ENCODE assay signal across 26 cellular contexts in genomic region chr18:49550621-49551020, GRCh38. TPM values are rescaled to one million over a fixed set of nuclear protein-coding genes. Genes with fewer than 3 reads are reported as not detected.
DNase-seq lines count a peak whose midpoint lies in the region; ATAC-seq, FAIRE-seq and TF ChIP-seq lines count a peak whose summit lies in the region.
"Had no signal": no experiment of that assay in that cellular context is flagged by ENCODE, and none has a peak within 500 bp of the region (broad histone marks: within the 10 kb centered on the region; RNA-seq: fewer than 3 reads in every experiment).

No MANE protein-coding gene starts in this region.

- H3K23ac ChIP-seq in neuronal stem cell (ENCODE audit: low read depth, low read length, poor library complexity) = no peak overlapping the region

- H3K27me3 ChIP-seq in GM12878 (replicated peaks in 1 of 2; ENCODE audit: control insufficient read depth in 2 of 2, insufficient read depth in 2 of 2, low read length in 1 of 2) (no peaks in the 10 kb centered on the region), endodermal cell (ENCODE audit: control insufficient read depth, insufficient read depth, low read length, poor library complexity, severe bottlenecking) (no peaks in the 10 kb centered on the region), neuronal stem cell (ENCODE audit: control insufficient read depth in 3 of 3, insufficient read depth in 3 of 3, low read depth in 1 of 3, low read length in 3 of 3) (peaks cover 0 to 2% (median 0%) of the 10 kb centered on the region in 3 experiments), esophagus muscularis mucosa (peaks cover 0 to 9% (median 0%) of the 10 kb centered on the region in 4 donors), heart left ventricle (peaks cover 0 to 18% (median 0%) of the 10 kb centered on the region in 9 donors), SK-N-SH (ENCODE audit: insufficient read depth) (no peaks in the 10 kb centered on the region)
- H3K27me3 ChIP-seq: BE2C, BLaER1 had no signal

- H3K4me2 ChIP-seq in GM12878 (ENCODE audit: control insufficient read depth, insufficient read depth) = no peak overlapping the region
- H3K4me2 ChIP-seq in neuronal stem cell (ENCODE audit: insufficient read depth, low read length, poor library complexity, severe bottlenecking) = no peak overlapping the region
- H3K4me2 ChIP-seq in SK-N-SH = no peak overlapping the region
- H3K4me2 ChIP-seq: BLaER1 had no signal

- no peak overlapping the region for H2AK5ac ChIP-seq in neuronal stem cell (ENCODE audit: low read depth, low read length)

- no peaks in the 10 kb centered on the region for H3K79me2 ChIP-seq in GM12878 (ENCODE audit: control insufficient read depth, insufficient read depth, low read length)
- no peaks in the 10 kb centered on the region for H3K79me2 ChIP-seq in SK-N-SH (ENCODE audit: insufficient read depth)

- H2BK5ac ChIP-seq in neuronal stem cell (ENCODE audit: low read length) = no peak overlapping the region

- TF ChIP-seq EP300 in GM12878 (IDR thresholded peaks at IDR 0.05; ENCODE audit: borderline replicate concordance in 1 of 2, control insufficient read depth in 1 of 2, low read depth in 2 of 2, low read length in 2 of 2) (no peak), esophagus muscularis mucosa (IDR thresholded peaks at IDR 0.05) (no peak), SK-N-SH (IDR thresholded peaks at IDR 0.05; ENCODE audit: borderline replicate concordance in 1 of 2, low read depth in 1 of 2, low read length in 1 of 2) (no peak)

- no peaks in the 10 kb centered on the region for H3K9me3 ChIP-seq in GM12878 (replicated peaks; ENCODE audit: control insufficient read depth, insufficient read depth, low read length)
- H3K9me3 ChIP-seq in endodermal cell (ENCODE audit: control insufficient read depth, low read length) = peaks cover 28% of the 10 kb centered on the region
- H3K9me3 ChIP-seq in neuronal stem cell (replicated peaks in 1 of 2; ENCODE audit: control insufficient read depth in 2 of 2, insufficient read depth in 1 of 2, low read depth in 1 of 2, low read length in 2 of 2) = peaks cover 0 to 2% of the 10 kb centered on the region in 2 donors
- H3K9me3 ChIP-seq in esophagus muscularis mucosa = no peaks in the 10 kb centered on the region
- no peaks in the 10 kb centered on the region for H3K9me3 ChIP-seq in heart left ventricle
- H3K9me3 ChIP-seq in SK-N-SH = no peaks in the 10 kb centered on the region
- H3K9me3 ChIP-seq: BE2C had no signal

- H3K36me3 ChIP-seq in GM12878 (ENCODE audit: control insufficient read depth in 2 of 2, insufficient read depth in 2 of 2, low read length in 1 of 2) (no peaks in the 10 kb centered on the region), endodermal cell (ENCODE audit: control insufficient read depth, insufficient read depth, low read length) (no peaks in the 10 kb centered on the region), neuronal stem cell (replicated peaks in 1 of 2; ENCODE audit: control insufficient read depth in 2 of 2, insufficient read depth in 2 of 2, low read length in 2 of 2) (no peaks in the 10 kb centered on the region), esophagus muscularis mucosa (no peaks in the 10 kb centered on the region), heart left ventricle (no peaks in the 10 kb centered on the region), SK-N-SH (replicated peaks in 1 of 2; ENCODE audit: control insufficient read depth in 1 of 2, insufficient read depth in 2 of 2, low read length in 1 of 2) (no peaks in the 10 kb centered on the region)
- H3K36me3 ChIP-seq: BE2C, BLaER1 had no signal

- H2BK120ac ChIP-seq in neuronal stem cell (ENCODE audit: low read depth, low read length) = no peak overlapping the region

- WGBS in GM12878 (ENCODE audit: insufficient coverage, insufficient replicate concordance, low lambda C conversion rate, missing lambda C conversion rate) = 2% methylated on average over 3 of the region's 3 CpGs
- 98% methylated on average over 3 of the region's 3 CpGs; no CpG with 5 or more reads in 1 of the 2 experiments for WGBS in endodermal cell (ENCODE audit: insufficient coverage in 1 of 2, insufficient read length in 1 of 2), 2 experiments
- WGBS in neuronal stem cell (ENCODE audit: extremely low coverage in 2 of 2, insufficient read length in 2 of 2, insufficient replicate concordance in 1 of 2), 2 donors = no CpG with 5 or more reads among the region's 3 CpGs
- 85% methylated on average over 3 of the region's 3 CpGs for WGBS in esophagus muscularis mucosa
- 80 to 94% (median 89%) methylated on average over 3 of the region's 3 CpGs for WGBS in heart left ventricle, 4 donors
- WGBS in SK-N-SH (ENCODE audit: low lambda C conversion rate) = 69% methylated on average over 3 of the region's 3 CpGs

- H2BK12ac ChIP-seq in neuronal stem cell (ENCODE audit: low read length) = no peak overlapping the region

- no peak for TF ChIP-seq CTCF in GM12878 (IDR thresholded peaks at IDR 0.05 in 2 of 3, conservative IDR thresholded peaks at IDR 0.05 in 1 of 3; ENCODE audit: control insufficient read depth in 2 of 3, extremely low read depth in 1 of 3, insufficient read depth in 1 of 3, low read depth in 3 of 3, low read length in 3 of 3)
- TF ChIP-seq CTCF in endodermal cell (conservative IDR thresholded peaks at IDR 0.05) = no peak
- no peak for TF ChIP-seq CTCF in esophagus muscularis mucosa (IDR thresholded peaks at IDR 0.05)
- no peak for TF ChIP-seq CTCF in heart left ventricle (IDR thresholded peaks at IDR 0.05)
- no peak for TF ChIP-seq CTCF in SK-N-SH (IDR thresholded peaks at IDR 0.05)

- SMC1A ChIA-PET in GM12878 (lab: Charles Lee; ENCODE audit: uncharacterized antibody, unreplicated experiment) = no interaction called here

- ATAC-seq in GM12878 (no peak), heart left ventricle (no peak)

- no peaks in the 10 kb centered on the region for H3K79me1 ChIP-seq in neuronal stem cell (ENCODE audit: low read depth, low read length)

- POLR2A ChIA-PET in GM12878 (lab: Charles Lee) = no interaction called here
- POLR2A ChIA-PET in SK-N-SH (lab: Yijun Ruan, JAX) = no interaction called here

- H3K4me1 ChIP-seq in GM12878 (ENCODE audit: control insufficient read depth, insufficient read depth, low read length) (no peaks in the 10 kb centered on the region), endodermal cell (ENCODE audit: control insufficient read depth, insufficient read depth, low read length) (no peaks in the 10 kb centered on the region), neuronal stem cell (ENCODE audit: control insufficient read depth in 2 of 2, insufficient read depth in 1 of 2, low read depth in 1 of 2, low read length in 2 of 2) (peaks cover 0 to 4% of the 10 kb centered on the region in 2 donors), esophagus muscularis mucosa (no peaks in the 10 kb centered on the region), heart left ventricle (no peaks in the 10 kb centered on the region), SK-N-SH (ENCODE audit: control insufficient read depth in 1 of 2, insufficient read depth in 2 of 2, low read depth in 1 of 2, low read length in 1 of 2) (peaks cover 7 to 13% of the 10 kb centered on the region in 2 experiments; a peak in 2 of 4 replicates)
- H3K4me1 ChIP-seq: BE2C, BLaER1 had no signal

- H3K27ac Mint-ChIP-seq in endodermal cell = no peak overlapping the region
- H3K27ac Mint-ChIP-seq: CD14-positive monocyte; CD4-positive, alpha-beta memory T cell; CD4-positive, CD25-positive, alpha-beta regulatory T cell; CD8-positive, alpha-beta memory T cell had no signal

- no peak overlapping the region for H4K8ac ChIP-seq in neuronal stem cell (ENCODE audit: low read depth, low read length)

- no peak overlapping the region for H2BK15ac ChIP-seq in neuronal stem cell (ENCODE audit: low read length)

- DNase-seq in GM12878 (ENCODE audit: low read depth, low spot score) = no peak
- DNase-seq in endodermal cell = peak; percentile 9
- DNase-seq in neuronal stem cell (ENCODE audit: low spot score) = no peak
- DNase-seq in esophagus muscularis mucosa (ENCODE audit: extremely low spot score) = no peak
- no peak for DNase-seq in HPDE6-E6E7 (ENCODE audit: extremely low spot score)
- DNase-seq in heart left ventricle = no peak
- DNase-seq in SK-N-SH = no peak
- DNase-seq: 8988T; ACHN; BE2C; C1 segment of cervical spinal cord; CD4-positive, alpha-beta memory T cell; CD4-positive, CD25-positive, alpha-beta regulatory T cell; CD8-positive, alpha-beta memory T cell; COR-L47; DMS 273 treated with DMSO at 0.1 percent for 48 hours; DMS153; DMS53; DMS79; DND-41; EL; GDM1 had no signal

- H3K9me3 Mint-ChIP-seq in endodermal cell = peaks cover 43% of the 10 kb centered on the region
- H3K9me3 Mint-ChIP-seq: CD4-positive, CD25-positive, alpha-beta regulatory T cell had no signal

- peak overlapping the region; percentile 0 for H3K18ac ChIP-seq in neuronal stem cell (ENCODE audit: low read length)

- intact Hi-C loops in GM12878 (cut with micrococcal nuclease; ENCODE audit: unreplicated experiment) (no loop called here), esophagus muscularis mucosa (cut with DNase I) (no loop called here), heart left ventricle (cut with DNase I) (loop anchor here in 1 of 10 donors (10.0 kb wide), 1 partner anchor 234 kb away; no protein-coding TSS in a partner anchor)

- H3K36me3 Mint-ChIP-seq in endodermal cell (ENCODE audit: low read depth) = no peaks in the 10 kb centered on the region
- H3K36me3 Mint-ChIP-seq: CD14-positive monocyte; CD4-positive, alpha-beta memory T cell; CD4-positive, CD25-positive, alpha-beta regulatory T cell; CD8-positive, alpha-beta memory T cell had no signal

- no peak overlapping the region for H3K4me3 Mint-ChIP-seq in endodermal cell
- H3K4me3 Mint-ChIP-seq: CD14-positive monocyte; CD4-positive, alpha-beta memory T cell; CD4-positive, CD25-positive, alpha-beta regulatory T cell; CD8-positive, alpha-beta memory T cell had no signal

- no peak overlapping the region for H3K9ac ChIP-seq in GM12878 (ENCODE audit: control insufficient read depth, insufficient read depth, low read length)
- no peak overlapping the region for H3K9ac ChIP-seq in endodermal cell (ENCODE audit: extremely low read depth, low read length, poor library complexity, severe bottlenecking)
- no peak overlapping the region for H3K9ac ChIP-seq in neuronal stem cell (ENCODE audit: low read depth, low read length, poor library complexity)
- H3K9ac ChIP-seq in SK-N-SH = no peak overlapping the region
- H3K9ac ChIP-seq: BLaER1 had no signal

- no peak for TF ChIP-seq RAD21 in GM12878 (IDR thresholded peaks at IDR 0.05; ENCODE audit: insufficient read depth, low read depth, low read length)
- TF ChIP-seq RAD21 in SK-N-SH (IDR thresholded peaks at IDR 0.05; ENCODE audit: low read length) = no peak

- no peaks in the 10 kb centered on the region for H3K27me3 Mint-ChIP-seq in endodermal cell (ENCODE audit: insufficient read depth)

- BruUV-seq in GM12878 (replicated peaks; lab: Mats Ljungman, UMichigan) = no TSS peak

- H2AFZ ChIP-seq in GM12878 (ENCODE audit: control insufficient read depth, low read depth, low read length) = no peak overlapping the region
- H2AFZ ChIP-seq in neuronal stem cell (ENCODE audit: low read length) = no peak overlapping the region
- no peak overlapping the region for H2AFZ ChIP-seq in SK-N-SH (ENCODE audit: low read depth)

- RAD21 ChIA-PET in GM12878 (lab: Charles Lee; ENCODE audit: unreplicated experiment) = no interaction called here

- H4K91ac ChIP-seq in neuronal stem cell (ENCODE audit: low read depth, low read length, poor library complexity) = no peak overlapping the region

- in situ Hi-C loops in GM12878 (cut with MboI) = no loop called here

- TF ChIP-seq POLR2A in GM12878 (IDR thresholded peaks at IDR 0.05; ENCODE audit: low read depth, low read length) (no peak), esophagus muscularis mucosa (IDR thresholded peaks at IDR 0.05; ENCODE audit: low read depth) (no peak), heart left ventricle (IDR thresholded peaks at IDR 0.05) (no peak)

- peaks cover 26% of the 10 kb centered on the region for H3F3A ChIP-seq in SK-N-SH (replicated peaks; ENCODE audit: insufficient read depth)

- peak; percentile 54 for FAIRE-seq in GM12878 (lab: Jason Lieb, UNC)
- FAIRE-seq: A204.1, GM12891 had no signal

- H3K14ac ChIP-seq in neuronal stem cell (ENCODE audit: low read length) = no peak overlapping the region

- CTCF ChIA-PET in GM12878 (lab: Yijun Ruan, JAX) = no interaction called here
- CTCF ChIA-PET in SK-N-SH (lab: Yijun Ruan, JAX) = no interaction called here

- H3K4me1 Mint-ChIP-seq in endodermal cell = peaks cover 5% of the 10 kb centered on the region
- H3K4me1 Mint-ChIP-seq: CD4-positive, alpha-beta memory T cell; CD4-positive, CD25-positive, alpha-beta regulatory T cell; CD8-positive, alpha-beta memory T cell had no signal

- no peak overlapping the region for H3K27ac ChIP-seq in GM12878 (ENCODE audit: control insufficient read depth, insufficient read depth)
- no peak overlapping the region for H3K27ac ChIP-seq in endodermal cell (ENCODE audit: low read depth, low read length)
- no peak overlapping the region for H3K27ac ChIP-seq in neuronal stem cell (replicated peaks; ENCODE audit: low read length)
- H3K27ac ChIP-seq in esophagus muscularis mucosa (replicated peaks in 1 of 4) = no peak overlapping the region
- no peak overlapping the region for H3K27ac ChIP-seq in heart left ventricle
- H3K27ac ChIP-seq in SK-N-SH (ENCODE audit: low read depth in 2 of 2, low read length in 1 of 2) = no peak overlapping the region
- H3K27ac ChIP-seq: BLaER1 had no signal

- no peak overlapping the region for H3K4ac ChIP-seq in neuronal stem cell (ENCODE audit: low read length)

- H3K9me2 ChIP-seq in SK-N-SH = no peaks in the 10 kb centered on the region

- H3K4me3 ChIP-seq in GM12878 = no peak overlapping the region
- no peak overlapping the region for H3K4me3 ChIP-seq in endodermal cell (ENCODE audit: low read length)
- no peak overlapping the region for H3K4me3 ChIP-seq in neuronal stem cell (ENCODE audit: low read length in 2 of 2)
- H3K4me3 ChIP-seq in esophagus muscularis mucosa = no peak overlapping the region
- H3K4me3 ChIP-seq in heart left ventricle = no peak overlapping the region
- H3K4me3 ChIP-seq in SK-N-SH (ENCODE audit: low read depth in 2 of 2, low read length in 1 of 2) = no peak overlapping the region
- H3K4me3 ChIP-seq: BLaER1 had no signal

- H4K20me1 ChIP-seq in GM12878 (ENCODE audit: control insufficient read depth, insufficient read depth) (no peaks in the 10 kb centered on the region), SK-N-SH (ENCODE audit: insufficient read depth) (no peaks in the 10 kb centered on the region)
- H4K20me1 ChIP-seq: BLaER1 had no signal

RNA-seq across cellular contexts. Expression of gene LIPG, which starts 11.2 kb away (rescaled TPM):
- not detected in 2 replicates for total RNA-seq in GM12878 (2013; cell fraction: nucleolus; rRNA removed)
- total RNA-seq in GM12878 (2014; rRNA removed) = 0.06 and 0.11 TPM in 2 replicates
- 0.27 and 0.41 TPM in 2 replicates for total RNA-seq in GM12878 (2014; rRNA removed; fragmentation: Illumina TruSeq; extraction: Trizol)
- 0.18 and 0.19 TPM in 2 replicates for total RNA-seq in GM12878 (2021)
- polyA plus RNA-seq in GM12878 (2011; ENCODE audit: low read depth) = 0.55 TPM
- 0.01 and 0.10 TPM in 2 replicates for polyA plus RNA-seq in GM12878 (2011; rRNA removed)
- not detected in 2 replicates for polyA plus RNA-seq in GM12878 (2011; cell fraction: cytosol; rRNA removed)
- not detected in 2 replicates for polyA plus RNA-seq in GM12878 (2011; cell fraction: nucleus; rRNA removed)
- 0.43 and 0.98 TPM in 2 replicates for polyA plus RNA-seq in GM12878 (2012)
- 0.09 and 0.22 TPM in 2 replicates for polyA plus RNA-seq in GM12878 (2014; fragmentation: Illumina TruSeq; extraction: Trizol)
- polyA plus RNA-seq in GM12878 (2014; fragmentation: Nextera tagmentation; extraction: Ambion mirVana) = under 1 TPM; 0.04 to 0.37 TPM
- polyA plus RNA-seq in GM12878 (2014; rRNA removed) = 0.55 and 0.61 TPM in 2 replicates
- polyA plus RNA-seq in GM12878 (2016; fragmentation: Nextera tagmentation; extraction: Ambion mirVana) = under 1 TPM in 1 of 2 experiments, not detected in 1; 0.33 TPM
- polyA minus RNA-seq in GM12878 (2011; rRNA and poly(A)+ RNA removed) = not detected in 2 replicates
- not detected in 2 replicates for polyA minus RNA-seq in GM12878 (2011; cell fraction: cytosol; rRNA and poly(A)+ RNA removed)
- polyA minus RNA-seq in GM12878 (2011; cell fraction: nucleus; rRNA and poly(A)+ RNA removed) = not detected in 2 replicates
- 1 to 10 TPM; 4.0 to 5.0 TPM for total RNA-seq in endodermal cell
- 62.8 TPM for polyA plus RNA-seq in endodermal cell (2013, experiment 1 of 2)
- polyA plus RNA-seq in endodermal cell (2013, experiment 2 of 2) = 54.8 TPM
- 22.9 TPM for polyA plus RNA-seq in neuronal stem cell (2013, experiment 1 of 2)
- polyA plus RNA-seq in neuronal stem cell (2013, experiment 2 of 2) = 23.3 TPM
- total RNA-seq in esophagus muscularis mucosa = 10 to 100 TPM in 1 of 4 donors, 1 to 10 TPM in 1, under 1 TPM in 1, not detected in 1; 0.06 to 11.9 (median 1.3) TPM
- 10 to 100 TPM in 1 of 9 donors, 1 to 10 TPM in 2, under 1 TPM in 3, not detected in 3; 0.20 to 12.1 (median 1.1) TPM for total RNA-seq in heart left ventricle
- polyA plus RNA-seq in heart left ventricle = 1 to 10 TPM in 1 of 2 donors, under 1 TPM in 1; 0.04 to 7.2 TPM
- 3.2 and 4.4 TPM in 2 replicates for polyA plus RNA-seq in SK-N-SH (2012; rRNA removed)
- 3.4 and 3.7 TPM in 2 replicates for polyA plus RNA-seq in SK-N-SH (2012; cell fraction: cytosol; rRNA removed)
- polyA plus RNA-seq in SK-N-SH (2012; cell fraction: nucleus; rRNA removed) = 3.8 and 5.8 TPM in 2 replicates
- total RNA-seq: CD4-positive, alpha-beta memory T cell; CD4-positive, CD25-positive, alpha-beta regulatory T cell; CD8-positive, alpha-beta memory T cell had no signal
- polyA plus RNA-seq: CD14-positive monocyte; CD4-positive, alpha-beta memory T cell; CD4-positive, CD25-positive, alpha-beta regulatory T cell; CD8-positive, alpha-beta memory T cell had no signal

RNA-seq across cellular contexts. Expression of gene RPL17, which starts 58.4 kb away (rescaled TPM):
- total RNA-seq in GM12878 (2013; cell fraction: nucleolus; rRNA removed) = 669 and 679 TPM in 2 replicates
- total RNA-seq in GM12878 (2014; rRNA removed) = 3,129 and 3,391 TPM in 2 replicates
- total RNA-seq in GM12878 (2014; rRNA removed; fragmentation: Illumina TruSeq; extraction: Trizol) = 3,939 and 4,064 TPM in 2 replicates
- 2,307 and 2,345 TPM in 2 replicates for total RNA-seq in GM12878 (2021)
- 3,607 TPM for polyA plus RNA-seq in GM12878 (2011; ENCODE audit: low read depth)
- 4,363 and 5,610 TPM in 2 replicates for polyA plus RNA-seq in GM12878 (2011; rRNA removed)
- polyA plus RNA-seq in GM12878 (2011; cell fraction: cytosol; rRNA removed) = 3,902 and 3,904 TPM in 2 replicates
- polyA plus RNA-seq in GM12878 (2011; cell fraction: nucleus; rRNA removed) = 1,396 and 1,746 TPM in 2 replicates
- polyA plus RNA-seq in GM12878 (2012) = 4,706 and 5,163 TPM in 2 replicates
- polyA plus RNA-seq in GM12878 (2014; fragmentation: Illumina TruSeq; extraction: Trizol) = 3,300 and 3,786 TPM in 2 replicates
- 1,000 to 10,000 TPM; 3,193 to 4,110 TPM for polyA plus RNA-seq in GM12878 (2014; fragmentation: Nextera tagmentation; extraction: Ambion mirVana)
- 3,404 and 3,644 TPM in 2 replicates for polyA plus RNA-seq in GM12878 (2014; rRNA removed)
- 1,000 to 10,000 TPM; 1,396 to 1,427 TPM for polyA plus RNA-seq in GM12878 (2016; fragmentation: Nextera tagmentation; extraction: Ambion mirVana)
- 1,774 and 2,431 TPM in 2 replicates for polyA minus RNA-seq in GM12878 (2011; rRNA and poly(A)+ RNA removed)
- 509 and 557 TPM in 2 replicates for polyA minus RNA-seq in GM12878 (2011; cell fraction: cytosol; rRNA and poly(A)+ RNA removed)
- 369 and 448 TPM in 2 replicates for polyA minus RNA-seq in GM12878 (2011; cell fraction: nucleus; rRNA and poly(A)+ RNA removed)
- 1,000 to 10,000 TPM; 1,984 to 2,143 TPM for total RNA-seq in endodermal cell
- 2,711 TPM for polyA plus RNA-seq in endodermal cell (2013, experiment 1 of 2)
- 2,580 TPM for polyA plus RNA-seq in endodermal cell (2013, experiment 2 of 2)
- polyA plus RNA-seq in neuronal stem cell (2013, experiment 1 of 2) = 5,551 TPM
- polyA plus RNA-seq in neuronal stem cell (2013, experiment 2 of 2) = 5,737 TPM
- 1,000 to 10,000 TPM; 1,026 to 2,712 (median 2,009) TPM for total RNA-seq in esophagus muscularis mucosa
- total RNA-seq in heart left ventricle = 1,000 to 10,000 TPM in 1 of 9 donors, 100 to 1,000 TPM in 8; 418 to 1,162 (median 756) TPM
- 1,000 to 10,000 TPM; 1,191 to 1,981 TPM for polyA plus RNA-seq in heart left ventricle
- polyA plus RNA-seq in SK-N-SH (2012; rRNA removed) = 4,998 and 5,578 TPM in 2 replicates
- 6,895 and 7,195 TPM in 2 replicates for polyA plus RNA-seq in SK-N-SH (2012; cell fraction: cytosol; rRNA removed)
- polyA plus RNA-seq in SK-N-SH (2012; cell fraction: nucleus; rRNA removed) = 1,385 and 1,424 TPM in 2 replicates
